ENCODE assay signal across 25 cellular contexts in the genomic region with DNA sequence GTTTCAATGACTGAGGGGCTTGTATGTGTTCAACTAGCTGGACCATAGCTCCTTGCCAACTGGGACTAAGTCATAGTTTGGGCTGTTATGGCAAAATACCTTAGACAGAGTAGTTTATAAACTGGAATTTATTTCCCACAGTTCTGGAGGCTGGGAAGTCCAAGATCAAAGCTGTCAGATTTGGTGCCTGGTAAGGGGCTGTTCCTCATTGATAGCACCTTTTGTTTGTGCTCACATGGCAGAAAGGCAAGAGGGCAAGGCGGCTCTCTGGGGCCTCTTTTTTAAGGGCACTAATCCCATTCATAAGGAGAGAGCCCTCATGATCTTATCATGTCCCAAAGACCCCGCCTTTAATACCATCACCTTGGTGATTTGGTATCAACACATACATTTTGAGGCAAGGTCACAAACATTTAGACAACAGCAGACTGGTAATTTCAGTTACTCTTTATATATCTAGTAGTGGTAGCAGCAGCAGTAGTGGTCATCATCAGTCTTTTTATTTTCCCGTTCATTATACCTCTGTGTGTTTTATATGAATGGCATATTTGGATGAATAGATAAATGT.
A peak's percentile ranks its signal among the peaks of the same experiment; 100 is the strongest.
DNase-seq lines count a peak whose midpoint lies in the region; TF ChIP-seq lines count a peak whose summit lies in the region.
"Had no signal": no experiment of that assay in that cellular context is flagged by ENCODE, and none has a peak within 500 bp of the region (broad histone marks: within the 10 kb centered on the region; RNA-seq: fewer than 3 reads in every experiment).

No MANE protein-coding gene starts in this region.

- H3K9ac ChIP-seq in mammary epithelial cell (ENCODE audit: insufficient read depth, low read length), result no peak overlapping the region
- no peak overlapping the region for H3K9ac ChIP-seq in Loucy (ENCODE audit: low read depth, low read length, poor library complexity, severe bottlenecking)
- peak overlapping the region; percentile 43 for H3K9ac ChIP-seq in skeletal muscle satellite cell (ENCODE audit: low read depth, low read length)
- H3K9ac ChIP-seq: parathyroid adenoma had no signal

- in situ Hi-C loops in mammary epithelial cell (cut with MboI; ENCODE audit: low sequenced_read_pairs in 2 of 2), result no loop called here

- H3K27me3 Mint-ChIP-seq in MCF 10A (ENCODE audit: insufficient read depth, unreplicated experiment) (no peaks in the 10 kb centered on the region), chondrocyte (ENCODE audit: low read depth) (no peaks in the 10 kb centered on the region)
- H3K27me3 Mint-ChIP-seq: CD4-positive, alpha-beta memory T cell; central memory CD8-positive, alpha-beta T cell had no signal

- dilution Hi-C loops in mammary epithelial cell (cut with HindIII; ENCODE audit: low sequenced_read_pairs), result no loop called here

- H3K9me2 ChIP-seq in Loucy (replicated peaks; ENCODE audit: low read depth, low read length), result no peaks in the 10 kb centered on the region

- H3K27me3 ChIP-seq in mammary epithelial cell (ENCODE audit: insufficient read depth, low read length), result no peaks in the 10 kb centered on the region
- no peaks in the 10 kb centered on the region for H3K27me3 ChIP-seq in Loucy (ENCODE audit: insufficient read depth, low read length, poor library complexity, severe bottlenecking)
- H3K27me3 ChIP-seq in skeletal muscle satellite cell (ENCODE audit: control insufficient read depth, insufficient read depth, low read length), result no peaks in the 10 kb centered on the region

- 98% methylated on average over 3 of the region's 3 CpGs for WGBS in mammary epithelial cell (ENCODE audit: low coverage, missing lambda C conversion rate)

- H3F3A ChIP-seq in Loucy (ENCODE audit: low read depth), result peaks cover 3% of the 10 kb centered on the region

- H3K27ac Mint-ChIP-seq in MCF 10A (ENCODE audit: low read depth, unreplicated experiment) (peak overlapping the region; percentile 41), chondrocyte (ENCODE audit: unreplicated experiment) (peak overlapping the region; percentile 34)
- H3K27ac Mint-ChIP-seq: CD4-positive, alpha-beta memory T cell; GM23338 had no signal

- H3K36me3 Mint-ChIP-seq in MCF 10A (ENCODE audit: insufficient read depth, unreplicated experiment), result no peaks in the 10 kb centered on the region
- no peaks in the 10 kb centered on the region for H3K36me3 Mint-ChIP-seq in chondrocyte (ENCODE audit: low read depth)
- H3K36me3 Mint-ChIP-seq: CD4-positive, alpha-beta memory T cell had no signal

- peaks cover 8% of the 10 kb centered on the region for H3K9me3 Mint-ChIP-seq in MCF 10A (ENCODE audit: unreplicated experiment)
- H3K9me3 Mint-ChIP-seq in chondrocyte (ENCODE audit: low read depth), result peaks cover 8% of the 10 kb centered on the region

- H3K9me3 ChIP-seq in mammary epithelial cell (replicated peaks; ENCODE audit: insufficient read depth, low read length) (no peaks in the 10 kb centered on the region), Loucy (ENCODE audit: insufficient read depth, low read depth, low read length) (no peaks in the 10 kb centered on the region), skeletal muscle satellite cell (replicated peaks; ENCODE audit: low read length) (no peaks in the 10 kb centered on the region)
- H3K9me3 ChIP-seq: thoracic aorta had no signal

- CTCF ChIA-PET in MCF 10A (lab: Yijun Ruan, JAX), result no interaction called here
- CTCF ChIA-PET in mammary epithelial cell (lab: Charles Lee; ENCODE audit: low non-redundant PET), result no interaction called here
- CTCF ChIA-PET in HEK293T (lab: Yijun Ruan, JAX), result no interaction called here

- DNase-seq in MCF 10A (ENCODE audit: unreplicated experiment) (no peak), mammary epithelial cell (no peak), chondrocyte (ENCODE audit: low spot score) (no peak), HEK293T (ENCODE audit: extremely low spot score) (no peak), HT-29 (ENCODE audit: low spot score) (no peak), NCI-H1694 treated with DMSO at 0.1 percent for 48 hours (lab: John Stamatoyannopoulos, UW) (no peak)
- DNase-seq: activated CD4-positive, alpha-beta T cell treated with anti-CD3 and anti-CD28 coated beads for 4 hours; activated CD8-positive, alpha-beta memory T cell treated with anti-CD3 and anti-CD28 coated beads for 24 hours; activated effector memory CD4-positive, alpha-beta T cell treated with anti-CD3 and anti-CD28 coated beads, Interleukin-2, amount 50 U/mL, for 16 hours; activated T-cell treated with anti-CD3 and anti-CD28 coated beads, Interleukin-2, amount 50 U/mL, for 1 hour; CD4-positive, alpha-beta memory T cell; dorsolateral prefrontal cortex; hypothalamus; NCI-H1436; nephron progenitor cell; right cardiac atrium; Right ventricle myocardium superior; stimulated activated naive CD4-positive, alpha-beta T cell had no signal

- H3K4me2 ChIP-seq in mammary epithelial cell (ENCODE audit: insufficient read depth, low read depth, low read length) (no peak overlapping the region), Loucy (ENCODE audit: low read depth, low read length, poor library complexity, severe bottlenecking) (peak overlapping the region; percentile 72), skeletal muscle satellite cell (ENCODE audit: low read length) (no peak overlapping the region)
- H3K4me2 ChIP-seq: GM23338 had no signal

- no TSS peak for BruUV-seq in MCF 10A (replicated peaks; lab: Mats Ljungman, UMichigan)
- BruUV-seq in mammary epithelial cell (replicated peaks; lab: Mats Ljungman, UMichigan), result no TSS peak

- no peaks in the 10 kb centered on the region for H4K20me1 ChIP-seq in mammary epithelial cell (ENCODE audit: insufficient read depth, low read length)
- H4K20me1 ChIP-seq in Loucy (ENCODE audit: insufficient read depth, low read length, poor library complexity, severe bottlenecking), result no peaks in the 10 kb centered on the region

- no peak overlapping the region for H3K27ac ChIP-seq in mammary epithelial cell (ENCODE audit: insufficient read depth, low read depth, low read length)
- H3K27ac ChIP-seq: dorsolateral prefrontal cortex, parathyroid adenoma, thoracic aorta had no signal

- H3K4me3 Mint-ChIP-seq in MCF 10A (ENCODE audit: unreplicated experiment) (no peak overlapping the region), chondrocyte (ENCODE audit: unreplicated experiment) (no peak overlapping the region)
- H3K4me3 Mint-ChIP-seq: CD4-positive, alpha-beta memory T cell; central memory CD8-positive, alpha-beta T cell; GM23338; nephron progenitor cell had no signal

- peaks cover 35% of the 10 kb centered on the region for H3K4me1 ChIP-seq in mammary epithelial cell (ENCODE audit: insufficient read depth, low read length)
- H3K4me1 ChIP-seq in Loucy (ENCODE audit: insufficient read depth, low read length, poor library complexity, severe bottlenecking), result peaks cover 40% of the 10 kb centered on the region
- H3K4me1 ChIP-seq in skeletal muscle satellite cell (ENCODE audit: control insufficient read depth, insufficient read depth, low read length), result peaks cover 67% of the 10 kb centered on the region
- H3K4me1 ChIP-seq: parathyroid adenoma had no signal

- intact Hi-C loops in MCF 10A (cut with micrococcal nuclease) (no loop called here), mammary epithelial cell (cut with micrococcal nuclease) (loop anchor here (10.0 kb wide), 3 partner anchors 105 to 695 kb away; no protein-coding TSS in a partner anchor)

- no peak for TF ChIP-seq CTCF in MCF 10A (IDR thresholded peaks at IDR 0.05; ENCODE audit: unreplicated experiment)
- no peak for TF ChIP-seq CTCF in mammary epithelial cell (conservative IDR thresholded peaks at IDR 0.05 in 1 of 2, IDR thresholded peaks at IDR 0.05 in 1 of 2; ENCODE audit: extremely low read depth in 1 of 2, insufficient read depth in 1 of 2, low read depth in 1 of 2, low read length in 2 of 2)
- no peak for TF ChIP-seq CTCF in Loucy (conservative IDR thresholded peaks at IDR 0.05; ENCODE audit: low read length)
- no peak for TF ChIP-seq CTCF in chondrocyte (IDR thresholded peaks at IDR 0.05)

- H3K79me2 ChIP-seq in mammary epithelial cell (ENCODE audit: insufficient read depth, low read length) (no peaks in the 10 kb centered on the region), Loucy (ENCODE audit: insufficient read depth, low read length) (no peaks in the 10 kb centered on the region)
- H3K79me2 ChIP-seq: parathyroid adenoma had no signal

- H3K4me3 ChIP-seq in mammary epithelial cell (replicated peaks in 1 of 3; ENCODE audit: insufficient read depth in 1 of 3, low read depth in 2 of 3, low read length in 3 of 3), result no peak overlapping the region
- H3K4me3 ChIP-seq in Loucy (ENCODE audit: low read length, poor library complexity, severe bottlenecking), result peak overlapping the region; percentile 54
- no peak overlapping the region for H3K4me3 ChIP-seq in skeletal muscle satellite cell (ENCODE audit: low read length)
- H3K4me3 ChIP-seq: dorsolateral prefrontal cortex, GM23338, K562, thoracic aorta had no signal

- H3K4me1 Mint-ChIP-seq in MCF 10A (ENCODE audit: insufficient read depth, unreplicated experiment) (peaks cover 35% of the 10 kb centered on the region), chondrocyte (ENCODE audit: low read depth) (peaks cover 75% of the 10 kb centered on the region)
- H3K4me1 Mint-ChIP-seq: CD4-positive, alpha-beta memory T cell; central memory CD8-positive, alpha-beta T cell had no signal

- H3K36me3 ChIP-seq in mammary epithelial cell (ENCODE audit: insufficient read depth, low read length) (no peaks in the 10 kb centered on the region), Loucy (ENCODE audit: insufficient read depth, low read length) (no peaks in the 10 kb centered on the region), skeletal muscle satellite cell (ENCODE audit: insufficient read depth, low read length) (no peaks in the 10 kb centered on the region)
- H3K36me3 ChIP-seq: thoracic aorta had no signal

- no peak overlapping the region for H2AFZ ChIP-seq in mammary epithelial cell (ENCODE audit: low read depth, low read length)
- no peak overlapping the region for H2AFZ ChIP-seq in Loucy (ENCODE audit: low read length)
- H2AFZ ChIP-seq: GM23338, parathyroid adenoma had no signal

- POLR2A ChIA-PET in MCF 10A (lab: Yijun Ruan, JAX), result no interaction called here
- POLR2A ChIA-PET in HEK293T (lab: Yijun Ruan, JAX), result no interaction called here

TF ChIP-seq in HEK293T, 16 proteins besides CTCF, POLR2A, EP300 and RAD21 (continues in another document):
- TF ChIP-seq ELF4 (IDR thresholded peaks at IDR 0.05) (no peak), LEF1 (IDR thresholded peaks at IDR 0.05; ENCODE audit: borderline replicate concordance) (no peak), FOXK2 (IDR thresholded peaks at IDR 0.05) (no peak), TARDBP (IDR thresholded peaks at IDR 0.05) (no peak), SUZ12 (IDR thresholded peaks at IDR 0.05) (no peak), FOXM1 (IDR thresholded peaks at IDR 0.05; ENCODE audit: borderline replicate concordance) (no peak), SP1 (IDR thresholded peaks at IDR 0.05) (no peak)
